ENCODE assay signal across 8 cellular contexts in the genomic region with DNA sequence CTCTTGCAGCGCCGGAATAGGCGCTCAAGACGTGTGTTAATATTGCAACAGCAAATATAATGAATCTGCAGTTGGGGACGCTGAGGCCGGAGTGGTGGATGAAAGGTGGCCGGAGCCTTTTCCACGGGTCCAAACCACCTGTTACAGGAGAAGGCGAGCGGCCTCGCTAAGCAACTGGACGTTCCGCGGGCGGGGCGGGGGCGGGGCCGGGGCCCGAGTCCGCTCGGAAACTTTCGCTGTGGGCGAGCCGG.
A peak's percentile ranks its signal among the peaks of the same experiment; 100 is the strongest.
DNase-seq lines count a peak whose midpoint lies in the region; ATAC-seq and TF ChIP-seq lines count a peak whose summit lies in the region.

No MANE protein-coding gene starts in this region.

- peaks cover 15% of the 10 kb centered on the region for H3K27me3 Mint-ChIP-seq in activated T-cell treated with anti-CD3 and anti-CD28 coated beads, Interleukin-2, amount 50 U/mL, for 24 hours

- H3K36me3 ChIP-seq in iPS DF 6.9 (ENCODE audit: control insufficient read depth, insufficient read depth, low read length), result no peaks in the 10 kb centered on the region

- no peak overlapping the region for H3K27ac Mint-ChIP-seq in activated T-cell treated with anti-CD3 and anti-CD28 coated beads, Interleukin-2, amount 50 U/mL, for 24 hours

- H3K9me3 ChIP-seq in iPS DF 6.9 (ENCODE audit: control insufficient read depth, insufficient read depth, low read length), result no peaks in the 10 kb centered on the region

- no peaks in the 10 kb centered on the region for H3K9me3 Mint-ChIP-seq in activated T-cell treated with anti-CD3 and anti-CD28 coated beads, Interleukin-2, amount 50 U/mL, for 24 hours

- no peak for TF ChIP-seq CTCF in WI38 (IDR thresholded peaks at IDR 0.05; ENCODE audit: low read depth, low read length)

- whole genome bisulfite sequencing in iPS DF 6.9 (ENCODE audit: insufficient coverage, insufficient read length), result no CpG with 5 or more reads among the region's 24 CpGs

- peaks cover 21% of the 10 kb centered on the region for H3K4me1 Mint-ChIP-seq in activated T-cell treated with anti-CD3 and anti-CD28 coated beads, Interleukin-2, amount 50 U/mL, for 24 hours (ENCODE audit: low read depth)

- no peak overlapping the region for H3K27ac ChIP-seq in iPS DF 6.9 (ENCODE audit: low read length)
- H3K27ac ChIP-seq in substantia nigra (ENCODE audit: low read depth, low read length, poor library complexity, severe bottlenecking), result peak overlapping the region; percentile 69

- no peaks in the 10 kb centered on the region for H3K36me3 Mint-ChIP-seq in activated T-cell treated with anti-CD3 and anti-CD28 coated beads, Interleukin-2, amount 50 U/mL, for 24 hours (ENCODE audit: low read depth)

- no peaks in the 10 kb centered on the region for H3K27me3 ChIP-seq in iPS DF 6.9 (ENCODE audit: control insufficient read depth, insufficient read depth, low read length)

- H3K4me1 ChIP-seq in iPS DF 6.9 (ENCODE audit: control insufficient read depth, insufficient read depth, low read length), result peaks cover 6% of the 10 kb centered on the region

- ATAC-seq in GM18858 (IDR thresholded peaks at IDR 0.05; ENCODE audit: unreplicated experiment), result no peak

- no peak for DNase-seq in activated T-cell treated with anti-CD3 and anti-CD28 coated beads, Interleukin-2, amount 50 U/mL, for 24 hours
- DNase-seq in activated T-cell treated with anti-CD3 and anti-CD28 coated beads, Interleukin-2, amount 50 U/mL, for 48 hours, result no peak
- no peak for DNase-seq in iPS DF 6.9 (ENCODE audit: low read depth, low spot score)
- DNase-seq in substantia nigra (lab: John Stamatoyannopoulos, UW), result no peak
- no peak for DNase-seq in SW480 (ENCODE audit: low spot score)
- no peak for DNase-seq in NCI-H345 treated with DMSO at 0.1 percent for 48 hours (lab: John Stamatoyannopoulos, UW; ENCODE audit: unreplicated experiment)

- peak overlapping the region; percentile 74 for H3K4me3 Mint-ChIP-seq in activated T-cell treated with anti-CD3 and anti-CD28 coated beads, Interleukin-2, amount 50 U/mL, for 24 hours

- peak overlapping the region; percentile 31; the same call in 1 of the 2 replicates for H3K4me3 ChIP-seq in WI38 (ENCODE audit: low read depth, low read length)
- H3K4me3 ChIP-seq in iPS DF 6.9 (ENCODE audit: low read length), result peak overlapping the region; percentile 24; the same call in 1 of the 2 replicates
